ENCODE assay signal across 17 cellular contexts in genomic region chr7:96997512-96998032, GRCh38. TPM values are rescaled to one million over a fixed set of nuclear protein-coding genes. Genes with fewer than 3 reads are reported as not detected.
"Had no signal": no experiment of that assay in that cellular context is flagged by ENCODE, and none has a peak within 500 bp of the region (broad histone marks: within the 10 kb centered on the region; RNA-seq: fewer than 3 reads in every experiment).

No MANE protein-coding gene starts in this region.

- H3K4me1 ChIP-seq: left lung, testis, uterus had no signal

- H3K9me3 ChIP-seq: body of pancreas, left lung, psoas muscle, testis, uterus had no signal

- DNase-seq: activated CD8-positive, alpha-beta memory T cell treated with anti-CD3 and anti-CD28 coated beads, Interleukin-2, amount 10 ng/mL, durations not matched to agents 7 days and 5 days; activated effector memory CD4-positive, alpha-beta T cell treated with Interleukin-2 at 50 U/mL for 16 hours; activated T-cell treated with anti-CD3 and anti-CD28 coated beads, Interleukin-2, amount 50 U/mL, for 24 hours; amniotic stem cell; body of pancreas; cerebellar nuclear complex; left lung; natural killer cell; psoas muscle; stimulated activated CD4-positive, alpha-beta T cell treated with anti-CD3 and anti-CD28 coated beads, Interleukin-15, amount 100 ng/mL, for 24 hours; stimulated activated CD4-positive, alpha-beta T cell treated with anti-CD3 and anti-CD28 coated beads, Interleukin-4, amount 100 ng/mL, for 24 hours; stimulated activated naive CD8-positive, alpha-beta T cell treated with anti-CD3 and anti-CD28 coated beads, Interleukin-15, amount 100 ng/mL, for 72 hours; T-helper 2 cell; testis; uterus had no signal

- H3K4me3 ChIP-seq: body of pancreas, left lung, psoas muscle, testis, uterus had no signal

- H3K36me3 ChIP-seq: left lung, uterus had no signal

- H3K27ac ChIP-seq: body of pancreas, left lung, psoas muscle, testis, uterus had no signal

- FAIRE-seq: islet of Langerhans had no signal

- ATAC-seq: activated CD8-positive, alpha-beta memory T cell treated with anti-CD3 and anti-CD28 coated beads, Interleukin-2, amount 10 ng/mL, durations not matched to agents 7 days and 5 days; body of pancreas; left lung; natural killer cell; psoas muscle; stimulated activated naive CD8-positive, alpha-beta T cell treated with anti-CD3 and anti-CD28 coated beads, Interleukin-15, amount 100 ng/mL, for 72 hours had no signal

RNA-seq across cellular contexts. Expression of gene DLX6, which starts 7.8 kb away (rescaled TPM):
- total RNA-seq: activated CD8-positive, alpha-beta memory T cell treated with anti-CD3 and anti-CD28 coated beads, Interleukin-2, amount 10 ng/mL, durations not matched to agents 7 days and 5 days; body of pancreas; left lung; mucosa of gallbladder; natural killer cell; psoas muscle had no signal
- polyA plus RNA-seq: psoas muscle had no signal

RNA-seq across cellular contexts. Expression of gene DLX5, which starts 27.1 kb away (rescaled TPM):
- total RNA-seq: activated CD8-positive, alpha-beta memory T cell treated with anti-CD3 and anti-CD28 coated beads, Interleukin-2, amount 10 ng/mL, durations not matched to agents 7 days and 5 days; body of pancreas; mucosa of gallbladder; natural killer cell; psoas muscle had no signal
- polyA plus RNA-seq: psoas muscle had no signal
